31 cellular contexts compared by ENCODE assay signal in genomic region chrX:67094061-67094460, GRCh38.
"Had no signal": no experiment of that assay in that cellular context is flagged by ENCODE, and none has a peak within 500 bp of the region (broad histone marks: within the 10 kb centered on the region; RNA-seq: fewer than 3 reads in every experiment).

No MANE protein-coding gene starts in this region.

- H3K36me3 Mint-ChIP-seq: activated naive CD8-positive, alpha-beta T cell; immature natural killer cell; memory B cell; neural progenitor cell; stimulated activated effector memory CD8-positive, alpha-beta T cell treated with anti-CD3 and anti-CD28 coated beads, Interleukin-12 subunit alpha, Interleukin-12 subunit beta, amount 100 ng/mL, for 72 hours; T-cell had no signal

- H3K9me3 Mint-ChIP-seq: memory B cell, neural progenitor cell had no signal

- FAIRE-seq: small intestine had no signal

- H3K4me1 ChIP-seq: body of pancreas, gastroesophageal sphincter, neural progenitor cell, parathyroid adenoma, psoas muscle, sigmoid colon, vagina had no signal

- H3K27me3 Mint-ChIP-seq: activated naive CD8-positive, alpha-beta T cell; memory B cell; naive thymus-derived CD8-positive, alpha-beta T cell; stimulated activated naive CD8-positive, alpha-beta T cell treated with anti-CD3 and anti-CD28 coated beads, Interleukin-15, Interleukin-2, amounts not matched to agents 100 ng/mL and 50 ng/mL, for 24 hours had no signal

- H3K9me3 ChIP-seq: body of pancreas, gastroesophageal sphincter, psoas muscle, sigmoid colon, thoracic aorta, vagina had no signal

- H3K4me1 Mint-ChIP-seq: immature natural killer cell; memory B cell; naive thymus-derived CD8-positive, alpha-beta T cell; neural progenitor cell; stimulated activated effector memory CD8-positive, alpha-beta T cell treated with anti-CD3 and anti-CD28 coated beads, Interleukin-12 subunit alpha, Interleukin-12 subunit beta, amount 100 ng/mL, for 72 hours; T-cell had no signal

- H3K36me3 ChIP-seq: gastroesophageal sphincter, neural progenitor cell, sigmoid colon, thoracic aorta, vagina had no signal

- H3K4me3 Mint-ChIP-seq: activated naive CD8-positive, alpha-beta T cell; immature natural killer cell; memory B cell; naive thymus-derived CD8-positive, alpha-beta T cell; neural progenitor cell; stimulated activated effector memory CD8-positive, alpha-beta T cell treated with anti-CD3 and anti-CD28 coated beads, Interleukin-12 subunit alpha, Interleukin-12 subunit beta, amount 100 ng/mL, for 72 hours; stimulated activated naive CD8-positive, alpha-beta T cell treated with anti-CD3 and anti-CD28 coated beads, Interleukin-15, Interleukin-2, amounts not matched to agents 100 ng/mL and 50 ng/mL, for 24 hours; T-cell had no signal

- H3K27me3 ChIP-seq: body of pancreas, gastroesophageal sphincter, neural progenitor cell, sigmoid colon, vagina had no signal

- DNase-seq: activated CD4-positive, alpha-beta T cell treated with anti-CD3 and anti-CD28 coated beads for 4 hours; activated CD4-positive, alpha-beta T cell treated with anti-CD3 and anti-CD28 coated beads, Interleukin-2, amount 50 U/mL, for 4 hours; activated effector memory CD4-positive, alpha-beta T cell treated with Interleukin-2 at 50 U/mL for 16 hours; activated naive CD4-positive, alpha-beta T cell treated with Interleukin-2 at 50 U/mL for 16 hours; activated T-cell treated with anti-CD3 and anti-CD28 coated beads for 4 hours; anterior cingulate cortex; body of pancreas; cerebellar nuclear complex; dorsolateral prefrontal cortex; effector memory CD4-positive, alpha-beta T cell; head of caudate nucleus; hippocampal formation; immature natural killer cell; naive thymus-derived CD8-positive, alpha-beta T cell; occipital lobe; psoas muscle; sigmoid colon; small intestine; stimulated activated CD4-positive, alpha-beta T cell treated with anti-CD3 and anti-CD28 coated beads, Interleukin-4, amount 100 ng/mL, for 24 hours; T-cell; trophoblast cell had no signal

- H3K27ac ChIP-seq: body of pancreas, coronary artery, dorsolateral prefrontal cortex, gastroesophageal sphincter, neural progenitor cell, parathyroid adenoma, psoas muscle, sigmoid colon, thoracic aorta, vagina had no signal

- H3K27ac Mint-ChIP-seq: activated naive CD8-positive, alpha-beta T cell; immature natural killer cell; memory B cell; naive thymus-derived CD8-positive, alpha-beta T cell; neural progenitor cell; stimulated activated effector memory CD8-positive, alpha-beta T cell treated with anti-CD3 and anti-CD28 coated beads, Interleukin-12 subunit alpha, Interleukin-12 subunit beta, amount 100 ng/mL, for 72 hours; stimulated activated naive CD8-positive, alpha-beta T cell treated with anti-CD3 and anti-CD28 coated beads, Interleukin-15, Interleukin-2, amounts not matched to agents 100 ng/mL and 50 ng/mL, for 24 hours; T-cell had no signal

- H3K4me3 ChIP-seq: body of pancreas, coronary artery, dorsolateral prefrontal cortex, gastroesophageal sphincter, neural progenitor cell, psoas muscle, sigmoid colon, thoracic aorta, vagina had no signal
